In the genomic region with DNA sequence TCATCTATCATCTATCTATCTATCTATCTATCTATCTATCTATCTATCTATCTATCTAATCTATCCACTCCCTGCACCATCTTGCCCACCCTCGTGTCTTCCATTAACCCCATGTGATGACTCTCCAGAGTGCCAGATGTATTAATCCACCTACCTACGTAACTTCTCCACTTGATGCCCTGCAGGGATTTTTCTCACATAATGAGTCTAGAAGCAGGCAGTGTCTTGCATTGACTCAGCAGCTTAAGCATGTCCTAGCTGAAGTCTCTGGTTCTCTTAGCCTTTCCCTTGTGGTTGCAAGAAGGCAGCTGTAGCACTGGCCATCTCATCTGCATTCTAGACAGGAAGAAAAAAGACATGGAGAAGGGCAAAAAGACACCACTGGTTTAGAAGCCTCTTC, we compare ENCODE assay signal across 20 cellular contexts.
"Had no signal": no experiment of that assay in that cellular context is flagged by ENCODE, and none has a peak within 500 bp of the region (broad histone marks: within the 10 kb centered on the region; RNA-seq: fewer than 3 reads in every experiment).

No MANE protein-coding gene starts in this region.

- H3K27ac ChIP-seq: Peyer's patch had no signal

- DNase-seq: activated CD4-positive, alpha-beta T cell treated with anti-CD3 and anti-CD28 coated beads for 4 hours; activated CD8-positive, alpha-beta memory T cell treated with anti-CD3 and anti-CD28 coated beads, Interleukin-2, amount 50 U/mL, for 4 hours; activated CD8-positive, alpha-beta T cell treated with anti-CD3 and anti-CD28 coated beads for 36 hours; activated gamma-delta T cell treated with Interleukin-2 at 50 U/mL for 16 hours; activated naive CD4-positive, alpha-beta T cell treated with anti-CD3 and anti-CD28 coated beads, Interleukin-2, amount 10 ng/mL, durations not matched to agents 7 days and 5 days; activated naive CD8-positive, alpha-beta T cell treated with anti-CD3 and anti-CD28 coated beads for 36 hours; activated T-cell treated with anti-CD3 and anti-CD28 coated beads, Interleukin-2, amount 50 U/mL, for 72 hours; central memory CD4-positive, alpha-beta T cell; Karpas-422; NCI-H1092; NCI-H2029; NCI-H2107; NCI-H2171 treated with DMSO at 0.1 percent for 48 hours; NCI-H345; NCI-H510A treated with DMSO at 0.1 percent for 48 hours; NCI-H69; NK-92 treated with Interleukin-12 subunit alpha and Interleukin-12 subunit beta, amount 100 ng/mL, for 24 hours; Peyer's patch; SHP77 treated with DMSO at 0.1 percent for 48 hours had no signal

- ATAC-seq: activated CD4-positive, CD25-positive, alpha-beta regulatory T cell treated with anti-CD3 and anti-CD28 coated beads, Interleukin-2, amount 50 U/mL, for 24 hours; activated CD8-positive, alpha-beta T cell treated with anti-CD3 and anti-CD28 coated beads for 36 hours; activated T-cell treated with anti-CD3 and anti-CD28 coated beads, Interleukin-2, amount 50 U/mL, for 72 hours had no signal

- H3K4me3 ChIP-seq: Peyer's patch had no signal
